In the genomic region with DNA sequence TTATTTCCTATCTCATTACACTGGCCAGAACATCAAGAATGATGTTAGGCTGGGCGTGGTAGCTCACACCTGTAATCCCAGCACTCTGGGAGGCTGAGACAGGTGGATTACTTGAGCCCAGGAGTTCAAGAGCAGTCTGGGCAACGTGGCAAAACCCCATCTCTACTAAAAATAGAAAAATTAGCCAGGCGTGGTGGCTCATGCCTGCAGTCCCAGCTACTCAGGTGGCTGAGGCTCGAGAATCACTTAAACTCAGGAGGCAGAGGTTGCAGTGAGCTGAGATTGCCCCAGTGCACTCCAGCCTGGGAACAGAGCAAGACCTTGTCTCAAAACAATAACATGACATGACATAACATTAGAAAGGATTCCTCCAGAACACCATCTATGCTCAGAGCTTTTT, we compare ENCODE assay signal across 1 cellular context. TPM values are rescaled to one million over a fixed set of nuclear protein-coding genes. Genes with fewer than 3 reads are reported as not detected.
"Had no signal": no experiment of that assay in that cellular context is flagged by ENCODE, and none has a peak within 500 bp of the region (broad histone marks: within the 10 kb centered on the region; RNA-seq: fewer than 3 reads in every experiment).

No MANE protein-coding gene starts in this region.

RNA-seq across cellular contexts. Expression of gene SKA3, which starts 10.7 kb away (rescaled TPM):
- total RNA-seq: mesenteric fat pad had no signal
